8 cellular contexts compared by ENCODE assay signal in genomic region chr2:222423632-222424280, GRCh38. TPM values are rescaled to one million over a fixed set of nuclear protein-coding genes. Genes with fewer than 3 reads are reported as not detected.
A peak's percentile ranks its signal among the peaks of the same experiment; 100 is the strongest.
DNase-seq lines count a peak whose midpoint lies in the region; ATAC-seq and TF ChIP-seq lines count a peak whose summit lies in the region.

No MANE protein-coding gene starts in this region.

- no peak overlapping the region for H3K27ac ChIP-seq in esophagus muscularis mucosa (replicated peaks in 1 of 4)
- no peak overlapping the region for H3K27ac ChIP-seq in OCI-LY7 (ENCODE audit: low read depth, low read length, poor library complexity, severe bottlenecking)

- peak; percentile 73 for DNase-seq in activated naive CD4-positive, alpha-beta T cell treated with Interleukin-2 at 50 U/mL for 16 hours
- DNase-seq in activated naive CD4-positive, alpha-beta T cell (lab: John Stamatoyannopoulos, UW): no peak
- peak; percentile 30 to 55 for DNase-seq in activated CD4-positive, alpha-beta T cell treated with anti-CD3 and anti-CD28 coated beads, Interleukin-2, amount 50 U/mL, for 24 hours (ENCODE audit: low read depth in 1 of 2, low spot score in 1 of 2)
- DNase-seq in esophagus muscularis mucosa (ENCODE audit: extremely low spot score): peak; percentile 80
- no peak for DNase-seq in cortex of kidney (lab: John Stamatoyannopoulos, UW)
- no peak for DNase-seq in OCI-LY7 (ENCODE audit: low spot score)

- POLR2A ChIA-PET in OCI-LY7 (lab: Charles Lee): interaction anchor here (0.6 kb wide), 1 partner anchor 16 kb away, joined by 4 read pairs; no protein-coding TSS in a partner anchor

- ATAC-seq in HG03159 (IDR thresholded peaks at IDR 0.05; ENCODE audit: unreplicated experiment): peak; percentile 21

- no peak for TF ChIP-seq CTCF in esophagus muscularis mucosa (IDR thresholded peaks at IDR 0.05)
- no peak for TF ChIP-seq CTCF in OCI-LY7 (conservative IDR thresholded peaks at IDR 0.05; ENCODE audit: low read length)

- WGBS in esophagus muscularis mucosa: 31% methylated on average over 23 of the region's 23 CpGs

- H3K4me1 ChIP-seq in esophagus muscularis mucosa (peaks cover 0 to 19% (median 16%) of the 10 kb centered on the region in 4 donors), skeletal muscle satellite cell (ENCODE audit: control insufficient read depth, insufficient read depth, low read length) (no peaks in the 10 kb centered on the region), OCI-LY7 (ENCODE audit: insufficient read depth, low read length, poor library complexity, severe bottlenecking) (no peaks in the 10 kb centered on the region)

- H3K36me3 ChIP-seq in esophagus muscularis mucosa (no peaks in the 10 kb centered on the region), skeletal muscle satellite cell (ENCODE audit: insufficient read depth, low read length) (no peaks in the 10 kb centered on the region), OCI-LY7 (ENCODE audit: insufficient read depth, low read length) (no peaks in the 10 kb centered on the region)

- H3K79me2 ChIP-seq in OCI-LY7 (ENCODE audit: insufficient read depth, low read depth, low read length): no peaks in the 10 kb centered on the region

- TF ChIP-seq POLR2A in esophagus muscularis mucosa (IDR thresholded peaks at IDR 0.05; ENCODE audit: low read depth): no peak

- H2AFZ ChIP-seq in OCI-LY7 (ENCODE audit: low read length): no peak overlapping the region

- no peak overlapping the region for H3K9ac ChIP-seq in skeletal muscle satellite cell (ENCODE audit: low read depth, low read length)

- peaks cover 0 to 44% (median 15%) of the 10 kb centered on the region in 4 donors for H3K27me3 ChIP-seq in esophagus muscularis mucosa
- peaks cover 38% of the 10 kb centered on the region for H3K27me3 ChIP-seq in skeletal muscle satellite cell (ENCODE audit: control insufficient read depth, insufficient read depth, low read length)

- H3K9me2 ChIP-seq in OCI-LY7 (ENCODE audit: insufficient read depth, low read length): no peaks in the 10 kb centered on the region

- peak overlapping the region; percentile 77 for H3K4me2 ChIP-seq in skeletal muscle satellite cell (ENCODE audit: low read length)
- H3K4me2 ChIP-seq in OCI-LY7 (ENCODE audit: low read length): no peak overlapping the region

- intact Hi-C loops in esophagus muscularis mucosa (cut with DNase I) (no loop called here), OCI-LY7 (cut with micrococcal nuclease; ENCODE audit: unreplicated experiment) (no loop called here)

- BruUV-seq in OCI-LY7 (replicated peaks; lab: Mats Ljungman, UMichigan): no TSS peak

- H3K4me3 ChIP-seq in esophagus muscularis mucosa: peak overlapping the region; percentile 55 to 58 (median 56)
- no peak overlapping the region for H3K4me3 ChIP-seq in skeletal muscle satellite cell (ENCODE audit: low read length)
- H3K4me3 ChIP-seq in OCI-LY7 (ENCODE audit: low read depth, low read length, poor library complexity, severe bottlenecking): no peak overlapping the region

- H3K9me3 ChIP-seq in esophagus muscularis mucosa: no peaks in the 10 kb centered on the region
- no peaks in the 10 kb centered on the region for H3K9me3 ChIP-seq in skeletal muscle satellite cell (replicated peaks; ENCODE audit: low read length)
- H3K9me3 ChIP-seq in OCI-LY7 (ENCODE audit: low read length): no peaks in the 10 kb centered on the region

- TF ChIP-seq EP300 in esophagus muscularis mucosa (IDR thresholded peaks at IDR 0.05): no peak

- CTCF ChIA-PET in OCI-LY7 (lab: Charles Lee; ENCODE audit: unreplicated experiment): no interaction called here

- H4K20me1 ChIP-seq in OCI-LY7 (ENCODE audit: insufficient read depth, low read length): no peaks in the 10 kb centered on the region

RNA-seq across cellular contexts. Expression of gene SGPP2, which starts 0.6 kb away (rescaled TPM):
- total RNA-seq in esophagus muscularis mucosa (under 1 TPM; 0.32 to 0.83 (median 0.52) TPM), OCI-LY7 (2022) (not detected in 2 replicates)
- not detected in 2 replicates for total RNA-seq in skeletal muscle satellite cell (2012; rRNA removed)
- total RNA-seq in OCI-LY7 (2014; rRNA removed; shearing (Covaris generic)): not detected in 2 replicates

Comparison
In these comparisons a context has a peak if more than half of its experiments do, and no peak if none do; other contexts are left out.
1. DNase-seq: peak in activated naive CD4-positive, alpha-beta T cell treated with Interleukin-2 at 50 U/mL for 16 hours (single experiment), activated CD4-positive, alpha-beta T cell treated with anti-CD3 and anti-CD28 coated beads, Interleukin-2, amount 50 U/mL, for 24 hours (2 of 2) and esophagus muscularis mucosa (single experiment); none in activated naive CD4-positive, alpha-beta T cell (0 of 4), cortex of kidney (single experiment) and OCI-LY7 (single experiment).
2. H3K4me3 ChIP-seq: peak in esophagus muscularis mucosa (4 of 4); none in skeletal muscle satellite cell (single experiment) and OCI-LY7 (single experiment).